ENCODE assay signal across 18 cellular contexts in genomic region chr6:5936140-5936539, GRCh38.
DNase-seq lines count a peak whose midpoint lies in the region; ATAC-seq, FAIRE-seq and TF ChIP-seq lines count a peak whose summit lies in the region.
"Had no signal": no experiment of that assay in that cellular context is flagged by ENCODE, and none has a peak within 500 bp of the region (broad histone marks: within the 10 kb centered on the region; RNA-seq: fewer than 3 reads in every experiment).

No MANE protein-coding gene starts in this region.

- H3K9me3 Mint-ChIP-seq in astrocyte (ENCODE audit: unreplicated experiment) = peaks cover 7% of the 10 kb centered on the region
- H3K9me3 Mint-ChIP-seq in activated CD4-positive, alpha-beta T cell treated with anti-CD3 and anti-CD28 coated beads for 36 hours (ENCODE audit: low read depth) = no peaks in the 10 kb centered on the region

- FAIRE-seq in astrocyte (lab: Jason Lieb, UNC) = no peak
- FAIRE-seq: G401.6, H1 had no signal

- H3K36me3 Mint-ChIP-seq in astrocyte (ENCODE audit: low read depth, unreplicated experiment) = no peaks in the 10 kb centered on the region
- H3K36me3 Mint-ChIP-seq in activated CD4-positive, alpha-beta T cell treated with anti-CD3 and anti-CD28 coated beads for 36 hours (ENCODE audit: low read depth) = no peaks in the 10 kb centered on the region
- H3K36me3 Mint-ChIP-seq: CD14-positive monocyte had no signal

- H3K36me3 ChIP-seq in astrocyte (ENCODE audit: insufficient read depth, low read length) (no peaks in the 10 kb centered on the region), hepatocyte (replicated peaks; ENCODE audit: insufficient read depth, low read depth) (no peaks in the 10 kb centered on the region)

- H3K27me3 Mint-ChIP-seq in astrocyte (ENCODE audit: low read depth, unreplicated experiment) = peaks cover 5% of the 10 kb centered on the region
- peaks cover 16% of the 10 kb centered on the region for H3K27me3 Mint-ChIP-seq in activated CD4-positive, alpha-beta T cell treated with anti-CD3 and anti-CD28 coated beads for 36 hours

- POLR2A ChIA-PET in activated CD4-positive, alpha-beta T cell treated with anti-CD3 and anti-CD28 coated beads for 36 hours (lab: Charles Lee) = no interaction called here

- H3K79me2 ChIP-seq in astrocyte (ENCODE audit: insufficient read depth, low read length) (no peaks in the 10 kb centered on the region), hepatocyte (no peaks in the 10 kb centered on the region)

- H3K4me1 Mint-ChIP-seq in astrocyte (ENCODE audit: low read depth, unreplicated experiment) = peaks cover 16% of the 10 kb centered on the region
- no peaks in the 10 kb centered on the region for H3K4me1 Mint-ChIP-seq in activated CD4-positive, alpha-beta T cell treated with anti-CD3 and anti-CD28 coated beads for 36 hours
- H3K4me1 Mint-ChIP-seq: CD14-positive monocyte, T-helper 17 cell had no signal

- no peak for TF ChIP-seq CTCF in astrocyte (IDR thresholded peaks at IDR 0.05; ENCODE audit: insufficient read depth, low read depth, low read length)
- no peak for TF ChIP-seq CTCF in hepatocyte (IDR thresholded peaks at IDR 0.05; ENCODE audit: poor library complexity)

- H4K20me1 ChIP-seq in astrocyte (ENCODE audit: insufficient read depth, low read length) (peaks cover 4% of the 10 kb centered on the region), hepatocyte (ENCODE audit: insufficient read depth, poor library complexity, severe bottlenecking) (no peaks in the 10 kb centered on the region)

- H3K4me2 ChIP-seq in astrocyte (ENCODE audit: low read length) = peak overlapping the region; percentile 78
- no peak overlapping the region for H3K4me2 ChIP-seq in hepatocyte

- 64% methylated on average over 2 of the region's 2 CpGs for WGBS in hepatocyte (ENCODE audit: low lambda C conversion rate, missing lambda C conversion rate)

- H3K27me3 ChIP-seq in astrocyte (ENCODE audit: insufficient read depth, low read length) = peaks cover 2% of the 10 kb centered on the region
- no peaks in the 10 kb centered on the region for H3K27me3 ChIP-seq in hepatocyte

- no peak overlapping the region for H3K27ac Mint-ChIP-seq in astrocyte (ENCODE audit: unreplicated experiment)
- H3K27ac Mint-ChIP-seq in activated CD4-positive, alpha-beta T cell treated with anti-CD3 and anti-CD28 coated beads for 36 hours = no peak overlapping the region
- H3K27ac Mint-ChIP-seq: T-helper 17 cell had no signal

- H3K9me3 ChIP-seq in astrocyte (ENCODE audit: insufficient read depth, low read depth, low read length) (no peaks in the 10 kb centered on the region), hepatocyte (ENCODE audit: low read depth) (no peaks in the 10 kb centered on the region)
- H3K9me3 ChIP-seq: Caco-2 had no signal

- H3K4me3 ChIP-seq in astrocyte (ENCODE audit: insufficient read depth, low read depth, low read length) (peak overlapping the region; percentile 23), hepatocyte (no peak overlapping the region)

- H3K4me3 Mint-ChIP-seq in astrocyte (ENCODE audit: unreplicated experiment) = no peak overlapping the region
- H3K4me3 Mint-ChIP-seq in activated CD4-positive, alpha-beta T cell treated with anti-CD3 and anti-CD28 coated beads for 36 hours = no peak overlapping the region
- H3K4me3 Mint-ChIP-seq: T-helper 17 cell had no signal

- ATAC-seq in GM18502 (IDR thresholded peaks at IDR 0.05; ENCODE audit: poor library complexity, unreplicated experiment) = no peak
- no peak for ATAC-seq in activated CD4-positive, alpha-beta T cell treated with anti-CD3 and anti-CD28 coated beads for 36 hours
- ATAC-seq: Right ventricle myocardium inferior, T-helper 17 cell had no signal

- H2AFZ ChIP-seq in astrocyte (ENCODE audit: low read depth, low read length) (peak overlapping the region; percentile 62), hepatocyte (no peak overlapping the region)

- CTCF ChIA-PET in activated CD4-positive, alpha-beta T cell treated with anti-CD3 and anti-CD28 coated beads for 36 hours (lab: Charles Lee) = no interaction called here

- peak; percentile 56 for DNase-seq in EL
- DNase-seq in NCI-H226 = peak; percentile 15
- DNase-seq in astrocyte (ENCODE audit: low read depth) = peak; percentile 70
- DNase-seq in HCEC 1CT = no peak
- DNase-seq in hepatocyte (ENCODE audit: low spot score) = no peak
- DNase-seq in activated CD4-positive, alpha-beta T cell treated with anti-CD3 and anti-CD28 coated beads for 36 hours = no peak
- DNase-seq: Caco-2, Karpas-422, MV-4-11, NCI-H1436, NCI-H2029 treated with DMSO at 0.1 percent for 48 hours, NCI-H524 treated with DMSO at 0.1 percent for 48 hours, T-helper 17 cell had no signal

- H3K4me1 ChIP-seq in astrocyte (ENCODE audit: insufficient read depth, low read length) (peaks cover 19% of the 10 kb centered on the region), hepatocyte (ENCODE audit: insufficient read depth) (no peaks in the 10 kb centered on the region)
- H3K4me1 ChIP-seq: Caco-2 had no signal

- intact Hi-C loops in activated CD4-positive, alpha-beta T cell treated with anti-CD3 and anti-CD28 coated beads for 36 hours (cut with DNase I, micrococcal nuclease) = no loop called here

- H3K9ac ChIP-seq in astrocyte (ENCODE audit: low read length) = peak overlapping the region; percentile 7

- H3K27ac ChIP-seq in astrocyte (ENCODE audit: low read depth, low read length) = no peak overlapping the region
- H3K27ac ChIP-seq in hepatocyte = no peak overlapping the region

- H3K9me2 ChIP-seq in hepatocyte (replicated peaks; ENCODE audit: insufficient read depth) = no peaks in the 10 kb centered on the region

Comparison
In these comparisons a context has a peak if more than half of its experiments do, and no peak if none do; other contexts are left out.
1. DNase-seq: peak in EL (single experiment), NCI-H226 (single experiment) and astrocyte (single experiment); none in HCEC 1CT (single experiment), hepatocyte (single experiment) and activated CD4-positive, alpha-beta T cell treated with anti-CD3 and anti-CD28 coated beads for 36 hours (single experiment).